ENCODE assay signal across 9 cellular contexts in the genomic region with DNA sequence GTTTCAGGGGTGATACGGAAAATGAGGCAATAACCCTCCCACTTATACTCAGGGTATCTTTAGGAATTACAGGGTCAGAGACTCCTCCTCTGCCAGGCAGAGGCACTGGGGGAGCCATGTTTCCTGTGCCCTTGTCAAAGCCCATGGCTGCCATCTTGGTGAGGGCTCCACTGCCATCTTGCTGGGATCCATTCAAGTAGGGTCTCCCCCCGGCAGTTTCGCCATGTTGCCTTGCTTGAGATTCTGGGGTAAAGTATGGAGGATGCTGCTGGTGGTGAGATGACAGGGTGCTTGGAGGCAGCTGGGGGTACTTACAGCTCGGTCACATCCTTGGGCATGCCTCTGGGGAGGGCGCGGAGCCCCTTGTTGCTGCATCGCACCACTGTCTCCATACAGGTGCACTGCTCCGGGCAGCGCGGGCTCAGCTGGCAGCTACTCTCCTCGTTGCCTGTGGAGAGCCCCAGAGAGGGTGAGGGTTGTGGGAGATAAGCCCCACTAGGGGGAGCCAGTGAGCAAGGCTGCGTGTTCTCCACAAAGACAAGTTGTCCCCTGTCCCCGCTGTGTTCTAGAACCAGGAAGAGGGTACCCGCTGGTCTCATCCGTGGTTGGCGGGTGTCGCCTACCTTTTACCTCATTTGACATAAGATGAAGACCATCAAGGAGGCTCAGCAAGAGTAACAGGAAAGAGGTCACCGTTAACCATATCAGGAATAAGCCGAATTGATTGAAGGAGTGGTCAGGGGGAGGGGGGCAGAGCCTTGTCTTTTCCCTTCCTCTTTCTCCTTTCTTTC.
DNase-seq lines count a peak whose midpoint lies in the region; ATAC-seq and TF ChIP-seq lines count a peak whose summit lies in the region.
"Had no signal": no experiment of that assay in that cellular context is flagged by ENCODE, and none has a peak within 500 bp of the region (broad histone marks: within the 10 kb centered on the region; RNA-seq: fewer than 3 reads in every experiment).

No MANE protein-coding gene starts in this region.

- H3K36me3 Mint-ChIP-seq in natural killer cell = no peaks in the 10 kb centered on the region

- H3K4me1 Mint-ChIP-seq in natural killer cell = peaks cover 16 to 27% of the 10 kb centered on the region in 2 donors

- H3K9ac ChIP-seq in HUES6 (ENCODE audit: low read length) (no peak overlapping the region), SK-N-SH (no peak overlapping the region)

- H3K4me3 Mint-ChIP-seq in natural killer cell = no peak overlapping the region
- H3K4me3 Mint-ChIP-seq: dendritic cell treated with granulocyte-macrophage colony-stimulating factor and Interleukin-4, amounts not matched to agents 40 ng/mL and 50 ng/mL, for 4 days had no signal

- peaks cover 6 to 8% of the 10 kb centered on the region in 2 donors for H3K27me3 Mint-ChIP-seq in natural killer cell (ENCODE audit: low read depth in 2 of 2)

- TF ChIP-seq EP300 in SK-N-SH (IDR thresholded peaks at IDR 0.05; ENCODE audit: borderline replicate concordance in 1 of 2, low read depth in 1 of 2, low read length in 1 of 2) = no peak
- TF ChIP-seq EP300 in ovary (IDR thresholded peaks at IDR 0.05) = no peak

- H3K4me3 ChIP-seq in HUES6 (ENCODE audit: low read depth, low read length) (0 out of 2 replicates have a peak overlapping the region, but pooled peaks have one; percentile 17), SK-N-SH (ENCODE audit: low read depth in 2 of 2, low read length in 1 of 2) (peak overlapping the region in 1 of 2 experiments; percentile 13; a peak in 1 of 4 replicates), dorsolateral prefrontal cortex (no peak overlapping the region), ovary (no peak overlapping the region)

- peaks cover 2 to 4% of the 10 kb centered on the region in 2 donors for H3K9me3 Mint-ChIP-seq in natural killer cell

- H3F3A ChIP-seq in SK-N-SH (replicated peaks; ENCODE audit: insufficient read depth) = no peaks in the 10 kb centered on the region

- POLR2A ChIA-PET in SK-N-SH (lab: Yijun Ruan, JAX) = no interaction called here

- TF ChIP-seq RAD21 in SK-N-SH (IDR thresholded peaks at IDR 0.05; ENCODE audit: low read length) = peak; percentile 64

- H3K4me2 ChIP-seq in SK-N-SH = no peak overlapping the region

- H3K27me3 ChIP-seq in HUES6 (ENCODE audit: control insufficient read depth, insufficient read depth, low read length) (peaks cover 15% of the 10 kb centered on the region), SK-N-SH (ENCODE audit: insufficient read depth) (no peaks in the 10 kb centered on the region), dorsolateral prefrontal cortex (peaks cover 0 to 5% (median 0%) of the 10 kb centered on the region in 45 donors), ovary (no peaks in the 10 kb centered on the region)

- no peak overlapping the region for H3K27ac Mint-ChIP-seq in natural killer cell
- H3K27ac Mint-ChIP-seq: dendritic cell treated with granulocyte-macrophage colony-stimulating factor and Interleukin-4, amounts not matched to agents 40 ng/mL and 50 ng/mL, for 4 days had no signal

- H3K27ac ChIP-seq in HUES6 (ENCODE audit: low read depth, low read length) (no peak overlapping the region), SK-N-SH (ENCODE audit: low read depth in 2 of 2, low read length in 1 of 2) (peak overlapping the region in 1 of 2 experiments; percentile 51; a peak in 2 of 4 replicates), dorsolateral prefrontal cortex (no peak overlapping the region), ovary (no peak overlapping the region)

- intact Hi-C loops in dorsolateral prefrontal cortex (cut with DNase I) = no loop called here
- intact Hi-C loops in natural killer cell (cut with micrococcal nuclease) = no loop called here
- intact Hi-C loops in ovary (cut with DNase I) = no loop called here

- no peak overlapping the region for H2AFZ ChIP-seq in SK-N-SH (ENCODE audit: low read depth)

- peak; percentile 57 for DNase-seq in AG20443 (ENCODE audit: low spot score)
- DNase-seq in SK-N-SH = peak; percentile 77
- peak in 4 of 10 donors; percentile 46 to 52 (median 48) for DNase-seq in dorsolateral prefrontal cortex
- no peak for DNase-seq in natural killer cell
- no peak for DNase-seq in ovary
- no peak for DNase-seq in epidermal melanocyte (ENCODE audit: insufficient read length, low spot score)

- H3K4me1 ChIP-seq in HUES6 (ENCODE audit: control insufficient read depth, insufficient read depth, low read length) = peaks cover 2% of the 10 kb centered on the region; the same call in 1 of the 2 replicates
- no peaks in the 10 kb centered on the region; a peak in 1 of 4 replicates for H3K4me1 ChIP-seq in SK-N-SH (ENCODE audit: control insufficient read depth in 1 of 2, insufficient read depth in 2 of 2, low read depth in 1 of 2, low read length in 1 of 2)
- no peaks in the 10 kb centered on the region for H3K4me1 ChIP-seq in ovary (ENCODE audit: insufficient read depth)

- H3K9me2 ChIP-seq in SK-N-SH = no peaks in the 10 kb centered on the region

- no peaks in the 10 kb centered on the region for H4K20me1 ChIP-seq in SK-N-SH (ENCODE audit: insufficient read depth)

- CTCF ChIA-PET in SK-N-SH (lab: Yijun Ruan, JAX) = interaction anchor here (0.7 to 1.4 kb wide), 10 partner anchors 8 to 134 kb away, joined by 3 to 6 read pairs (median 4); no protein-coding TSS in a partner anchor

- H3K36me3 ChIP-seq in HUES6 (ENCODE audit: control insufficient read depth, insufficient read depth, low read length) = no peaks in the 10 kb centered on the region; the same call in 1 of the 2 replicates
- H3K36me3 ChIP-seq in SK-N-SH (replicated peaks in 1 of 2; ENCODE audit: control insufficient read depth in 1 of 2, insufficient read depth in 2 of 2, low read length in 1 of 2) = peaks cover 12 to 81% of the 10 kb centered on the region in 2 experiments
- H3K36me3 ChIP-seq in ovary = no peaks in the 10 kb centered on the region

- WGBS in SK-N-SH (ENCODE audit: low lambda C conversion rate) = 84% methylated on average over 19 of the region's 19 CpGs
- 68 to 81% (median 73%) methylated on average over 18 to 19 of the region's 19 CpGs for WGBS in ovary, 3 donors

- ATAC-seq in GM19043 (IDR thresholded peaks at IDR 0.05; ENCODE audit: low read depth, unreplicated experiment) = peak; percentile 74
- peak; percentile 50 to 66 (median 61) for ATAC-seq in natural killer cell

- TF ChIP-seq CTCF in SK-N-SH (IDR thresholded peaks at IDR 0.05) = peak; percentile 67
- peak in 54 of 56 donors; percentile 17 to 67 (median 56) for TF ChIP-seq CTCF in dorsolateral prefrontal cortex (IDR thresholded peaks at IDR 0.05 in 54 of 56, conservative IDR thresholded peaks at IDR 0.05 in 2 of 56; ENCODE audit: low read depth in 1 of 56, partially characterized antibody in 56 of 56)
- TF ChIP-seq CTCF in natural killer cell (IDR thresholded peaks at IDR 0.05) = peak; percentile 40
- TF ChIP-seq CTCF in ovary (IDR thresholded peaks at IDR 0.05) = no peak

- no peaks in the 10 kb centered on the region for H3K79me2 ChIP-seq in SK-N-SH (ENCODE audit: insufficient read depth)

- H3K9me3 ChIP-seq in HUES6 (ENCODE audit: control insufficient read depth, insufficient read depth, low read depth, low read length) (peaks cover 4% of the 10 kb centered on the region; the same call in 1 of the 2 replicates), SK-N-SH (no peaks in the 10 kb centered on the region), ovary (no peaks in the 10 kb centered on the region)

- TF ChIP-seq POLR2A in ovary (IDR thresholded peaks at IDR 0.05) = no peak

TF ChIP-seq in SK-N-SH, 30 proteins besides CTCF, POLR2A, EP300 and RAD21:
- TF ChIP-seq POLR2AphosphoS5 (IDR thresholded peaks at IDR 0.05; ENCODE audit: low read depth, low read length) = 0 out of 2 replicates have a peak, but pooled peaks have one; percentile 22
- TF ChIP-seq SMC3 (IDR thresholded peaks at IDR 0.05; ENCODE audit: low read depth, low read length) = peak; percentile 46; the same call in 1 of the 2 replicates
- TF ChIP-seq, protein P1, sequence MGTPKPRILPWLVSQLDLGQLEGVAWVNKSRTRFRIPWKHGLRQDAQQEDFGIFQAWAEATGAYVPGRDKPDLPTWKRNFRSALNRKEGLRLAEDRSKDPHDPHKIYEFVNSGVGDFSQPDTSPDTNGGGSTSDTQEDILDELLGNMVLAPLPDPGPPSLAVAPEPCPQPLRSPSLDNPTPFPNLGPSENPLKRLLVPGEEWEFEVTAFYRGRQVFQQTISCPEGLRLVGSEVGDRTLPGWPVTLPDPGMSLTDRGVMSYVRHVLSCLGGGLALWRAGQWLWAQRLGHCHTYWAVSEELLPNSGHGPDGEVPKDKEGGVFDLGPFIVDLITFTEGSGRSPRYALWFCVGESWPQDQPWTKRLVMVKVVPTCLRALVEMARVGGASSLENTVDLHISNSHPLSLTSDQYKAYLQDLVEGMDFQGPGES (IDR thresholded peaks at IDR 0.05; ENCODE audit: low read depth, low read length) = no peak

Comparison
In these comparisons a context has a peak if more than half of its experiments do, and no peak if none do; other contexts are left out.
1. DNase-seq: peak in AG20443 (single experiment) and SK-N-SH (single experiment); none in natural killer cell (single experiment), ovary (0 of 5) and epidermal melanocyte (single experiment).
2. CTCF ChIP-seq: peak in SK-N-SH (single experiment), dorsolateral prefrontal cortex (54 of 56) and natural killer cell (single experiment); none in ovary (0 of 3).